ENCODE assay signal across 1 cellular context in genomic region chr2:64400733-64401500, GRCh38.
TF ChIP-seq lines count a peak whose summit lies in the region.

No MANE protein-coding gene starts in this region.

TF ChIP-seq in HCT116, 20 proteins besides CTCF, POLR2A, EP300 and RAD21 (continued from another document):
- no peak for TF ChIP-seq CBX3 (IDR thresholded peaks at IDR 0.05; ENCODE audit: low read depth)
- TF ChIP-seq ELF1 (IDR thresholded peaks at IDR 0.05; ENCODE audit: borderline replicate concordance, low read depth): no peak
- TF ChIP-seq EZH2 (IDR thresholded peaks at IDR 0.05): no peak
- no peak for TF ChIP-seq JUND (IDR thresholded peaks at IDR 0.05)
- TF ChIP-seq ZFX (IDR thresholded peaks at IDR 0.05): no peak
- no peak for TF ChIP-seq POLR2AphosphoS5 (IDR thresholded peaks at IDR 0.05; ENCODE audit: low read depth, low read length)
- TF ChIP-seq SP1 (IDR thresholded peaks at IDR 0.05; ENCODE audit: low read depth): no peak
